ENCODE assay signal across 23 cellular contexts in the genomic region with DNA sequence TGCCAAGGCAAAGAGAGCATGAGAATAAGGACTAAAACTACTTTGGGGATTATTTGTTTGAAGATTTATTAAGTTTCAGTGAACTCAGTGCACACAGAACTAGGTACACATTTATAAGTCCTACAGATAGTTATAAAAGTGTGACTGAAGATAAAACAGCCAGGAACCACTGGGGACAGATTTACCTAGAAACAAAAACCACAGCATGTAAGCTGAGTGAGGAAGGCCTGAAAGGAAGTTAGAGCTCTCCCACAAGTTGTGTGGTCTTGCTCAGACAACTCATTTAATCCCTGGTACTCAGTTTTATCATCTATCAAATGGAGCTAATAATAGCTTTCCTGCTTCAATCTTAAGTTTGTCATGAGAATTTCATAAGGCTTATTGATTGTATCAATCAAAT.
"Had no signal": no experiment of that assay in that cellular context is flagged by ENCODE, and none has a peak within 500 bp of the region (broad histone marks: within the 10 kb centered on the region; RNA-seq: fewer than 3 reads in every experiment).

No MANE protein-coding gene starts in this region.

- DNase-seq: IMR-90, MG63, NCI-H1092, NCI-H1105 treated with DMSO at 0.1 percent for 48 hours, NCI-H1417 treated with DMSO at 0.1 percent for 48 hours, NCI-H146, NCI-H1694 treated with DMSO at 0.1 percent for 48 hours, NCI-H1930, NCI-H2081, NCI-H2107, NCI-H226, NCI-H446, NCI-H510A, NCI-H524 treated with DMSO at 0.1 percent for 48 hours, NCI-H69, NCI-H774, Right ventricle myocardium superior, RPMI8226, SIG-M5 had no signal

- H3K4me2 ChIP-seq: KMS-11 had no signal

- H3K9me3 ChIP-seq: MG63, SJSA1 had no signal

- H3K27ac ChIP-seq: KMS-11, SJSA1, SK-N-MC had no signal

- H3K36me3 ChIP-seq: MG63, SJSA1 had no signal

- H3K9ac ChIP-seq: KMS-11 had no signal

- FAIRE-seq: RCC 7860 had no signal

- H3K4me3 ChIP-seq: MG63, SJSA1, SK-N-MC had no signal

- H3K27me3 ChIP-seq: MG63, SJSA1 had no signal

- H3K4me1 ChIP-seq: SJSA1 had no signal
